13 cellular contexts compared by ENCODE assay signal in the genomic region with DNA sequence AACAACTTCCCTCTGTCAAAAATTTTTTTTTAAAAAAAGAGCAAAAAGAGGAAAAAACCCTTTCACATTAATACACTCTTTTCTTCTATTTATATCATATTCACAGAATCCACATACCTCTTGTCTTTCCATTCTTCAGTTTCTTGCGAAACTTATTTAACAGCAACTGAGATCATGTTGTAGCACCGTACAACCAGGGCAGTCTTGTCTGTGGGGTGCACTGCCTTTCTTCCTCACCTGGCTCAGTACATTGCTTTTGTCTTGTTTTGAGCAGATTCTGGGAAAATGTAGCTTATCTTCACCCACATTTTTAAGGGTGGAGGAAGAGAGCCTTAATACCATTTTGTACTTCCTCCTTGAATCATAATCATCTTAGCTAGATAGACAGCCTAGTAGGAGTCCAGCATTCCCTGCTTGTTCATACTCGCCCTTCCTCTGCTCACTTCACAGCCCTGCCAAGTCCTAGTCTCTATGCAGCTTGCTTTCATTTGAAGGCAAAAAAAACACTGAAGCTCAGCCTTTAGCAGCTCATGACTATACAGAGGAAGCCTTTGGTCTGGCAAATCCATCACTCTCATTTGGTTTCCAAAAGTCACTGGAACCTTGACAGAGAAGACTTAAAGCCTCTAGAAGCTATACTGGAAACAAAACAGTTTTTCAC.
DNase-seq lines count a peak whose midpoint lies in the region; ATAC-seq and TF ChIP-seq lines count a peak whose summit lies in the region.
"Had no signal": no experiment of that assay in that cellular context is flagged by ENCODE, and none has a peak within 500 bp of the region (broad histone marks: within the 10 kb centered on the region; RNA-seq: fewer than 3 reads in every experiment).

No MANE protein-coding gene starts in this region.

- TF ChIP-seq POLR2A in adrenal gland (IDR thresholded peaks at IDR 0.05): no peak

- intact Hi-C loops in A673 (cut with micrococcal nuclease; ENCODE audit: unreplicated experiment) (no loop called here), left lung (cut with DNase I) (no loop called here), adrenal gland (cut with DNase I) (no loop called here)

- H3K27me3 ChIP-seq in A673 (replicated peaks; ENCODE audit: insufficient read depth, low read depth, low read length, poor library complexity) (no peaks in the 10 kb centered on the region), left lung (no peaks in the 10 kb centered on the region), adrenal gland (no peaks in the 10 kb centered on the region)
- H3K27me3 ChIP-seq: uterus had no signal

- no TSS peak for BruUV-seq in A673 (replicated peaks; lab: Mats Ljungman, UMichigan)

- H3K4me1 ChIP-seq in A673 (ENCODE audit: insufficient read depth, low read length, poor library complexity, severe bottlenecking) (peaks cover 34% of the 10 kb centered on the region), left lung (no peaks in the 10 kb centered on the region), adrenal gland (replicated peaks in 1 of 2) (no peaks in the 10 kb centered on the region)
- H3K4me1 ChIP-seq: uterus had no signal

- ATAC-seq in left lung: peak; percentile 42
- ATAC-seq: activated CD4-positive, CD25-positive, alpha-beta regulatory T cell treated with anti-CD3 and anti-CD28 coated beads, Interleukin-2, amount 50 U/mL, for 24 hours; naive thymus-derived CD8-positive, alpha-beta T cell had no signal

- no peaks in the 10 kb centered on the region for H3K36me3 ChIP-seq in A673 (ENCODE audit: insufficient read depth, low read length, poor library complexity, severe bottlenecking)
- no peaks in the 10 kb centered on the region for H3K36me3 ChIP-seq in left lung
- no peaks in the 10 kb centered on the region for H3K36me3 ChIP-seq in adrenal gland (replicated peaks in 1 of 2)
- H3K36me3 ChIP-seq: uterus had no signal

- peak; percentile 67 for DNase-seq in A673 (ENCODE audit: low spot score)
- peak; percentile 67 for DNase-seq in NCI-H1105 treated with DMSO at 0.1 percent for 48 hours (lab: John Stamatoyannopoulos, UW)
- peak; percentile 3 to 10 for DNase-seq in cardiac fibroblast (ENCODE audit: low read depth in 2 of 2)
- DNase-seq in left lung: no peak
- DNase-seq in adrenal gland: no peak
- DNase-seq in NCI-H187 treated with DMSO at 0.1 percent for 48 hours (lab: John Stamatoyannopoulos, UW): no peak
- no peak for DNase-seq in activated CD8-positive, alpha-beta memory T cell treated with anti-CD3 and anti-CD28 coated beads for 24 hours
- DNase-seq in inferior parietal cortex (ENCODE audit: extremely low spot score): no peak
- DNase-seq: erythroblast; Karpas-422; naive thymus-derived CD8-positive, alpha-beta T cell; uterus had no signal

- peak overlapping the region; percentile 45 for H3K27ac ChIP-seq in A673 (ENCODE audit: low read depth, low read length, poor library complexity, severe bottlenecking)
- H3K27ac ChIP-seq in left lung: no peak overlapping the region
- no peak overlapping the region for H3K27ac ChIP-seq in adrenal gland
- H3K27ac ChIP-seq: uterus had no signal

- TF ChIP-seq CTCF in A673 (conservative IDR thresholded peaks at IDR 0.05; ENCODE audit: low read depth, low read length) (no peak), cardiac fibroblast (IDR thresholded peaks at IDR 0.05; ENCODE audit: low read depth, low read length) (no peak), left lung (IDR thresholded peaks at IDR 0.05) (no peak), adrenal gland (IDR thresholded peaks at IDR 0.05) (no peak)

- WGBS in adrenal gland, 4 donors: 74 to 84% (median 77%) methylated on average over 3 of the region's 3 CpGs

- POLR2A ChIA-PET in A673 (lab: Charles Lee; ENCODE audit: low non-redundant PET): interaction anchor here (0.6 kb wide), 2 partner anchors 24 to 660 kb away, joined by 3 to 7 read pairs; no protein-coding TSS in a partner anchor

- CTCF ChIA-PET in A673 (lab: Charles Lee): no interaction called here

- H3K4me3 ChIP-seq in A673 (ENCODE audit: low read depth, low read length, poor library complexity, severe bottlenecking) (no peak overlapping the region), cardiac fibroblast (replicated peaks in 1 of 2; ENCODE audit: low read depth in 2 of 2, low read length in 2 of 2) (no peak overlapping the region), left lung (no peak overlapping the region), adrenal gland (no peak overlapping the region)
- H3K4me3 ChIP-seq: uterus had no signal

- H3K9me3 ChIP-seq in A673 (ENCODE audit: low read depth, low read length, poor library complexity, severe bottlenecking) (no peaks in the 10 kb centered on the region), left lung (no peaks in the 10 kb centered on the region), adrenal gland (replicated peaks in 1 of 3) (no peaks in the 10 kb centered on the region)
- H3K9me3 ChIP-seq: uterus had no signal

Comparison
In these comparisons a context has a peak if more than half of its experiments do, and no peak if none do; other contexts are left out.
1. DNase-seq: peak in A673 (single experiment), NCI-H1105 treated with DMSO at 0.1 percent for 48 hours (single experiment) and cardiac fibroblast (2 of 2); none in left lung (0 of 2), adrenal gland (0 of 7), NCI-H187 treated with DMSO at 0.1 percent for 48 hours (single experiment), activated CD8-positive, alpha-beta memory T cell treated with anti-CD3 and anti-CD28 coated beads for 24 hours (single experiment) and inferior parietal cortex (single experiment).